Comparison of ENCODE assay signal across 10 cellular contexts in genomic region chr10:77392236-77392721, GRCh38.
DNase-seq lines count a peak whose midpoint lies in the region; ATAC-seq, FAIRE-seq and TF ChIP-seq lines count a peak whose summit lies in the region.
"Had no signal": no experiment of that assay in that cellular context is flagged by ENCODE, and none has a peak within 500 bp of the region (broad histone marks: within the 10 kb centered on the region; RNA-seq: fewer than 3 reads in every experiment).

No MANE protein-coding gene starts in this region.

- H3K27me3 ChIP-seq in astrocyte (ENCODE audit: insufficient read depth, low read length) (no peaks in the 10 kb centered on the region), keratinocyte (ENCODE audit: control insufficient read depth, extremely low read depth, insufficient read depth, low read length) (no peaks in the 10 kb centered on the region), H7 (ENCODE audit: control insufficient read depth, insufficient read depth, low read length) (no peaks in the 10 kb centered on the region)
- H3K27me3 ChIP-seq: thyroid gland had no signal

- intact Hi-C loops in Right ventricle myocardium superior (cut with DNase I) (no loop called here), Right ventricle myocardium inferior (cut with DNase I) (loop anchor here (1.0 to 10.0 kb wide), 2 partner anchors 217 to 249 kb away; no protein-coding TSS in a partner anchor)

- no peak overlapping the region for H3K4me3 ChIP-seq in astrocyte (ENCODE audit: insufficient read depth, low read depth, low read length)
- H3K4me3 ChIP-seq in keratinocyte (ENCODE audit: control insufficient read depth in 2 of 3, extremely low read depth in 1 of 3, insufficient read depth in 2 of 3, low read depth in 1 of 3, low read length in 3 of 3), result peak overlapping the region in 1 of 3 experiments; percentile 11
- H3K4me3 ChIP-seq in H7 (ENCODE audit: insufficient read depth, low read depth, low read length), result no peak overlapping the region
- H3K4me3 ChIP-seq: thyroid gland had no signal

- H3K36me3 ChIP-seq in astrocyte (ENCODE audit: insufficient read depth, low read length) (no peaks in the 10 kb centered on the region), keratinocyte (ENCODE audit: control insufficient read depth in 2 of 2, extremely low read depth in 1 of 2, insufficient read depth in 2 of 2, low read length in 2 of 2) (no peaks in the 10 kb centered on the region), H7 (replicated peaks; ENCODE audit: control insufficient read depth, insufficient read depth, low read length) (no peaks in the 10 kb centered on the region)
- H3K36me3 ChIP-seq: thyroid gland had no signal

- DNase-seq in Right ventricle myocardium superior, result no peak
- DNase-seq in Right ventricle myocardium inferior (ENCODE audit: missing footprints), result no peak
- DNase-seq in astrocyte (ENCODE audit: low read depth), result peak; percentile 39
- DNase-seq in keratinocyte (ENCODE audit: low read depth, low spot score), result no peak
- no peak for DNase-seq in occipital lobe (lab: John Stamatoyannopoulos, UW)
- DNase-seq in GM19240 (ENCODE audit: insufficient read length, low spot score), result no peak
- DNase-seq in H7, result no peak

- H3K79me2 ChIP-seq in astrocyte (ENCODE audit: insufficient read depth, low read length), result no peaks in the 10 kb centered on the region
- H3K79me2 ChIP-seq in keratinocyte (ENCODE audit: control insufficient read depth, insufficient read depth, low read length), result no peaks in the 10 kb centered on the region

- H3K27ac ChIP-seq in astrocyte (ENCODE audit: low read depth, low read length), result peak overlapping the region; percentile 68
- H3K27ac ChIP-seq in keratinocyte (ENCODE audit: control insufficient read depth, insufficient read depth, low read length), result peak overlapping the region; percentile 78
- H3K27ac ChIP-seq: thyroid gland had no signal

- H3K9me1 ChIP-seq in keratinocyte (ENCODE audit: control insufficient read depth, extremely low read depth, insufficient read depth, low read length), result no peaks in the 10 kb centered on the region

- FAIRE-seq in astrocyte (lab: Jason Lieb, UNC) (no peak), keratinocyte (lab: Jason Lieb, UNC) (no peak)

- no peaks in the 10 kb centered on the region for H3K27me3 Mint-ChIP-seq in astrocyte (ENCODE audit: low read depth, unreplicated experiment)

- H3K9me3 ChIP-seq in astrocyte (ENCODE audit: insufficient read depth, low read depth, low read length) (no peaks in the 10 kb centered on the region), keratinocyte (ENCODE audit: control insufficient read depth, low read depth, low read length) (no peaks in the 10 kb centered on the region)
- H3K9me3 ChIP-seq: thyroid gland had no signal

- H3K4me2 ChIP-seq in astrocyte (ENCODE audit: low read length), result peak overlapping the region; percentile 69
- peak overlapping the region; percentile 69 for H3K4me2 ChIP-seq in keratinocyte (ENCODE audit: control insufficient read depth, extremely low read depth, insufficient read depth, low read depth, low read length)

- H3K9me3 Mint-ChIP-seq in astrocyte (ENCODE audit: unreplicated experiment), result no peaks in the 10 kb centered on the region

- dilution Hi-C loops in keratinocyte (cut with MboI; ENCODE audit: extremely low pct_ligation_motif_present, low sequenced_read_pairs), result no loop called here

- H3K27ac Mint-ChIP-seq in astrocyte (ENCODE audit: unreplicated experiment), result peak overlapping the region; percentile 85
- H3K27ac Mint-ChIP-seq: CD14-positive monocyte had no signal

- H3K36me3 Mint-ChIP-seq in astrocyte (ENCODE audit: low read depth, unreplicated experiment), result no peaks in the 10 kb centered on the region
- H3K36me3 Mint-ChIP-seq: CD14-positive monocyte had no signal

- H3K9ac ChIP-seq in astrocyte (ENCODE audit: low read length), result peak overlapping the region; percentile 32
- H3K9ac ChIP-seq in keratinocyte (ENCODE audit: control insufficient read depth, extremely low read depth, insufficient read depth, low read length), result no peak overlapping the region

- H2AFZ ChIP-seq in astrocyte (ENCODE audit: low read depth, low read length), result no peak overlapping the region
- no peak overlapping the region for H2AFZ ChIP-seq in keratinocyte (ENCODE audit: control insufficient read depth, low read length)

- peak; percentile 26 for ATAC-seq in Right ventricle myocardium superior (ENCODE audit: poor library complexity)
- ATAC-seq in Right ventricle myocardium inferior, result no peak
- no peak for ATAC-seq in GM19351 (IDR thresholded peaks at IDR 0.05; ENCODE audit: unreplicated experiment)

- H4K20me1 ChIP-seq in astrocyte (ENCODE audit: insufficient read depth, low read length), result no peaks in the 10 kb centered on the region
- H4K20me1 ChIP-seq in keratinocyte (ENCODE audit: control insufficient read depth, extremely low read depth, insufficient read depth, low read length), result no peaks in the 10 kb centered on the region

- peaks cover 43% of the 10 kb centered on the region for H3K4me1 ChIP-seq in astrocyte (ENCODE audit: insufficient read depth, low read length)
- peaks cover 50% of the 10 kb centered on the region for H3K4me1 ChIP-seq in keratinocyte (ENCODE audit: control insufficient read depth, extremely low read depth, insufficient read depth, low read length)
- H3K4me1 ChIP-seq: thyroid gland had no signal

- peaks cover 48% of the 10 kb centered on the region for H3K4me1 Mint-ChIP-seq in astrocyte (ENCODE audit: low read depth, unreplicated experiment)
- H3K4me1 Mint-ChIP-seq: CD14-positive monocyte had no signal

- no peak for TF ChIP-seq CTCF in astrocyte (IDR thresholded peaks at IDR 0.05; ENCODE audit: insufficient read depth, low read depth, low read length)
- TF ChIP-seq CTCF in keratinocyte (optimal IDR thresholded peaks at IDR 0.05 in 1 of 3, IDR thresholded peaks at IDR 0.05 in 1 of 3, conservative IDR thresholded peaks at IDR 0.05 in 1 of 3; ENCODE audit: extremely low read depth in 1 of 3, insufficient read depth in 2 of 3, low read length in 3 of 3), result no peak

- H3K4me3 Mint-ChIP-seq in astrocyte (ENCODE audit: unreplicated experiment), result peak overlapping the region; percentile 66
- H3K4me3 Mint-ChIP-seq: CD14-positive monocyte had no signal
